Comparison of ENCODE assay signal across 8 cellular contexts in genomic region chr11:122983438-122984185, GRCh38. TPM values are rescaled to one million over a fixed set of nuclear protein-coding genes. Genes with fewer than 3 reads are reported as not detected.
A peak's percentile ranks its signal among the peaks of the same experiment; 100 is the strongest.
DNase-seq lines count a peak whose midpoint lies in the region; ATAC-seq, FAIRE-seq and TF ChIP-seq lines count a peak whose summit lies in the region.

No MANE protein-coding gene starts in this region.

- peak overlapping the region; percentile 69 for H3K4me3 ChIP-seq in AG10803 (ENCODE audit: low read length)

- no peak overlapping the region for H3K27ac Mint-ChIP-seq in central memory CD8-positive, alpha-beta T cell (ENCODE audit: low read depth)
- H3K27ac Mint-ChIP-seq in natural killer cell, result no peak overlapping the region

- no peak for TF ChIP-seq POLR2A in H54 (IDR thresholded peaks at IDR 0.05; ENCODE audit: low read depth, low read length)

- TF ChIP-seq CTCF in AG10803 (conservative IDR thresholded peaks at IDR 0.05; ENCODE audit: low read length) (no peak), natural killer cell (IDR thresholded peaks at IDR 0.05) (no peak)

- FAIRE-seq in H54 (lab: Jason Lieb, UNC), result no peak

- DNase-seq in AG10803 (ENCODE audit: low read depth) (no peak), NCI-H1092 treated with DMSO at 0.1 percent for 48 hours (lab: John Stamatoyannopoulos, UW) (peak; percentile 85), natural killer cell (no peak), H54 (ENCODE audit: insufficient read length, low spot score) (no peak), substantia nigra (lab: John Stamatoyannopoulos, UW) (no peak)
- no peak for DNase-seq in central memory CD8-positive, alpha-beta T cell (ENCODE audit: low spot score in 2 of 2)

- no peak for ATAC-seq in central memory CD8-positive, alpha-beta T cell (replicated peaks; ENCODE audit: extremely low read depth, poor library complexity, severe bottlenecking)
- ATAC-seq in natural killer cell, result peak in 1 of 3 donors; percentile 23
- ATAC-seq in GM18511 (IDR thresholded peaks at IDR 0.05; ENCODE audit: unreplicated experiment), result no peak
- ATAC-seq in HG03139 (IDR thresholded peaks at IDR 0.05; ENCODE audit: unreplicated experiment), result no peak

- no peak overlapping the region for H3K27ac ChIP-seq in substantia nigra (ENCODE audit: low read depth, low read length, poor library complexity, severe bottlenecking)

- H3K4me1 Mint-ChIP-seq in central memory CD8-positive, alpha-beta T cell, result peaks cover 17% of the 10 kb centered on the region
- peaks cover 8 to 17% of the 10 kb centered on the region in 2 donors for H3K4me1 Mint-ChIP-seq in natural killer cell

- H3K36me3 Mint-ChIP-seq in central memory CD8-positive, alpha-beta T cell (ENCODE audit: insufficient read depth), result peaks cover 5% of the 10 kb centered on the region
- peaks cover 12% of the 10 kb centered on the region for H3K36me3 Mint-ChIP-seq in natural killer cell

- H3K27me3 Mint-ChIP-seq in central memory CD8-positive, alpha-beta T cell, result peaks cover 88% of the 10 kb centered on the region
- peaks cover 70 to 80% of the 10 kb centered on the region in 2 donors for H3K27me3 Mint-ChIP-seq in natural killer cell (ENCODE audit: low read depth in 2 of 2)

- intact Hi-C loops in natural killer cell (cut with micrococcal nuclease), result no loop called here

- H3K9me3 Mint-ChIP-seq in central memory CD8-positive, alpha-beta T cell, result no peaks in the 10 kb centered on the region
- H3K9me3 Mint-ChIP-seq in natural killer cell, result peaks cover 0 to 2% of the 10 kb centered on the region in 2 donors

- H3K4me3 Mint-ChIP-seq in central memory CD8-positive, alpha-beta T cell, result peak overlapping the region; percentile 76
- peak overlapping the region; percentile 84 for H3K4me3 Mint-ChIP-seq in natural killer cell

RNA-seq across cellular contexts. Expression of gene BSX, which starts 2.0 kb away (rescaled TPM):
- not detected for total RNA-seq in natural killer cell
